Comparison of ENCODE assay signal across 3 cellular contexts in genomic region chr10:118624747-118625146, GRCh38.
TF ChIP-seq lines count a peak whose summit lies in the region.

No MANE protein-coding gene starts in this region.

TF ChIP-seq in HepG2, 621 proteins besides CTCF, POLR2A, EP300 and RAD21:
- no peak for TF ChIP-seq ZBTB3 (CRISPR knock-in tag; IDR thresholded peaks at IDR 0.05; ENCODE audit: borderline replicate concordance, low read depth)
- no peak for TF ChIP-seq IKZF5 (CRISPR knock-in tag; IDR thresholded peaks at IDR 0.05)
- no peak for TF ChIP-seq CREB1 (IDR thresholded peaks at IDR 0.05)
- TF ChIP-seq CREB1 (CRISPR knock-in tag; IDR thresholded peaks at IDR 0.05) = no peak
- peak; percentile 97 for TF ChIP-seq MNT (IDR thresholded peaks at IDR 0.05)

TF ChIP-seq in H1, 55 proteins besides CTCF, POLR2A, EP300 and RAD21:
- TF ChIP-seq ZNF274 (IDR thresholded peaks at IDR 0.05; ENCODE audit: borderline replicate concordance, extremely low read depth, low read length) (no peak), SIRT6 (IDR thresholded peaks at IDR 0.05; ENCODE audit: low read length) (no peak), EZH2 (IDR thresholded peaks at IDR 0.05; ENCODE audit: low read depth, low read length, severe bottlenecking) (no peak), EGR1 (IDR thresholded peaks at IDR 0.05; ENCODE audit: borderline replicate concordance, low read depth, low read length) (no peak), JUN (IDR thresholded peaks at IDR 0.05; ENCODE audit: low read depth, low read length) (no peak), CREB1 (IDR thresholded peaks at IDR 0.05) (no peak), SIN3A (conservative IDR thresholded peaks at IDR 0.05 in 1 of 2, IDR thresholded peaks at IDR 0.05 in 1 of 2; ENCODE audit: low read depth in 1 of 2, low read length in 2 of 2) (no peak), BRCA1 (IDR thresholded peaks at IDR 0.05; ENCODE audit: low read depth, low read length) (no peak), KDM1A (IDR thresholded peaks at IDR 0.05; ENCODE audit: borderline replicate concordance, low read length) (no peak), CHD7 (IDR thresholded peaks at IDR 0.05; ENCODE audit: insufficient replicate concordance, low read length) (no peak), E2F6 (IDR thresholded peaks at IDR 0.05) (no peak), SAP30 (IDR thresholded peaks at IDR 0.05; ENCODE audit: insufficient read depth, insufficient replicate concordance, low read length) (no peak), ATF3 (IDR thresholded peaks at IDR 0.05; ENCODE audit: insufficient read depth, low read depth, low read length) (no peak), GTF2F1 (IDR thresholded peaks at IDR 0.05; ENCODE audit: borderline replicate concordance, low read depth, low read length) (no peak), CEBPB (IDR thresholded peaks at IDR 0.05; ENCODE audit: low read depth, low read length) (no peak), SRF (IDR thresholded peaks at IDR 0.05; ENCODE audit: low read depth, low read length) (no peak), JUND (IDR thresholded peaks at IDR 0.05; ENCODE audit: low read length) (no peak)

TF ChIP-seq in SK-N-SH treated with all-trans-retinoic acid at 6 μM for 48 hours, 23 proteins besides CTCF, POLR2A, EP300 and RAD21:
- TF ChIP-seq CREB5 (CRISPR knock-in tag; IDR thresholded peaks at IDR 0.05; ENCODE audit: low read depth) (no peak), ZC3H10 (CRISPR knock-in tag; IDR thresholded peaks at IDR 0.05) (no peak), ZFP3 (CRISPR knock-in tag; IDR thresholded peaks at IDR 0.05) (no peak), RARB (CRISPR knock-in tag; IDR thresholded peaks at IDR 0.05) (no peak), ZFP30 (CRISPR knock-in tag; IDR thresholded peaks at IDR 0.05) (no peak), BACH2 (CRISPR knock-in tag; IDR thresholded peaks at IDR 0.05; ENCODE audit: borderline replicate concordance) (no peak), ZNF8 (CRISPR knock-in tag; IDR thresholded peaks at IDR 0.05) (no peak), OSR1 (CRISPR knock-in tag; IDR thresholded peaks at IDR 0.05) (no peak), ZNF565 (CRISPR knock-in tag; conservative IDR thresholded peaks at IDR 0.05; ENCODE audit: low read depth) (no peak), TSHZ2 (CRISPR knock-in tag; IDR thresholded peaks at IDR 0.05) (no peak), ISL1 (CRISPR knock-in tag; IDR thresholded peaks at IDR 0.05) (no peak), SNAI2 (CRISPR knock-in tag; IDR thresholded peaks at IDR 0.05) (no peak), CSDC2 (CRISPR knock-in tag; IDR thresholded peaks at IDR 0.05) (no peak)
